Comparison of ENCODE assay signal across 18 cellular contexts in the genomic region with DNA sequence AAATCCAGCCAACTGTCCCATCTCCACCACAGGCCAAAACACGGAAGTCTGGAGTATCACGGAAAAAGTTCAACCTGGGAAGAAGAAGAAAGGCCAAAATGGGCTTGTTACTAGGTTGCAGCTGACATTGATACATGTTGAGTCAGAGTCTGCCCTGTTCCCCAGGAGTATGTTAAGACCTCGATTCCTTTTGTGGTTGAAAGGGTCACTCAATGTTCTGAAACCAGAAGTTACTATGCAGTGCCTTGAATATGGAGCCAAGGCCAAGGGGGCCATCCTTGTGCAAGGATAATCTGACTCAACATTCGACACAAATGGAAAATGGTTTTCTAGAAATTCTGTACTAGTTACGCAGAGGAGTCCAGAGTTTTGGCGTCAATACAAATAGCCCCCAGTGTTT.
A peak's percentile ranks its signal among the peaks of the same experiment; 100 is the strongest.
DNase-seq lines count a peak whose midpoint lies in the region; TF ChIP-seq lines count a peak whose summit lies in the region.
"Had no signal": no experiment of that assay in that cellular context is flagged by ENCODE, and none has a peak within 500 bp of the region (broad histone marks: within the 10 kb centered on the region; RNA-seq: fewer than 3 reads in every experiment).

No MANE protein-coding gene starts in this region.

- H3K9me3 ChIP-seq in fibroblast of lung (ENCODE audit: control insufficient read depth, insufficient read depth, low read depth, low read length) (no peaks in the 10 kb centered on the region), spleen (no peaks in the 10 kb centered on the region)
- H3K9me3 ChIP-seq: A549, HAP-1, Peyer's patch had no signal

- H3K4me2 ChIP-seq in fibroblast of lung (ENCODE audit: extremely low read depth, insufficient read depth, low read length), result no peak overlapping the region
- H3K4me2 ChIP-seq: A549 had no signal

- no peak overlapping the region for H2AFZ ChIP-seq in fibroblast of lung (ENCODE audit: low read length)

- H3K4me1 ChIP-seq in fibroblast of lung (ENCODE audit: control insufficient read depth, extremely low read depth, insufficient read depth, low read length), result no peaks in the 10 kb centered on the region
- H3K4me1 ChIP-seq in spleen, result peaks cover 5 to 42% (median 25%) of the 10 kb centered on the region in 6 donors
- H3K4me1 ChIP-seq: A549 had no signal

- no peak overlapping the region for H3K4me3 ChIP-seq in fibroblast of lung (replicated peaks in 1 of 4; ENCODE audit: control extremely low read depth in 1 of 4, insufficient read depth in 1 of 4, low read depth in 3 of 4, low read length in 4 of 4)
- no peak overlapping the region for H3K4me3 ChIP-seq in spleen
- H3K4me3 ChIP-seq: A549, GM12878, HAP-1, Peyer's patch had no signal

- intact Hi-C loops in spleen (cut with DNase I; ENCODE audit: low total_unique reads), result loop anchor here (2.0 kb wide), 1 partner anchor 283 kb away; no protein-coding TSS in a partner anchor

- no peaks in the 10 kb centered on the region for H3K79me2 ChIP-seq in fibroblast of lung (ENCODE audit: control insufficient read depth, insufficient read depth, low read length)

- H3K27ac ChIP-seq in fibroblast of lung (ENCODE audit: insufficient read depth, low read length) (no peak overlapping the region), spleen (no peak overlapping the region)
- H3K27ac ChIP-seq: A549, Peyer's patch had no signal

- no peak for TF ChIP-seq CTCF in fibroblast of lung (conservative IDR thresholded peaks at IDR 0.05 in 1 of 2, IDR thresholded peaks at IDR 0.05 in 1 of 2; ENCODE audit: low read depth in 1 of 2, low read length in 2 of 2)
- no peak for TF ChIP-seq CTCF in spleen (IDR thresholded peaks at IDR 0.05 in 8 of 11, conservative IDR thresholded peaks at IDR 0.05 in 3 of 11)

- H3K27me3 ChIP-seq in fibroblast of lung (ENCODE audit: control insufficient read depth, insufficient read depth, low read length) (peaks cover 2% of the 10 kb centered on the region), spleen (replicated peaks in 1 of 7) (no peaks in the 10 kb centered on the region)
- H3K27me3 ChIP-seq: Peyer's patch had no signal

- DNase-seq in HCEC 1CT (peak; percentile 45), RPMI7951 (ENCODE audit: low read depth) (peak; percentile 86), fibroblast of lung (ENCODE audit: low read depth in 2 of 2) (peak; percentile 49 to 59), renal cortical epithelial cell (ENCODE audit: low read depth) (peak; percentile 61), spleen (no peak), superior temporal gyrus (ENCODE audit: extremely low spot score) (no peak), putamen (ENCODE audit: low spot score) (no peak)
- DNase-seq in stimulated activated CD4-positive, alpha-beta T cell treated with anti-CD3 and anti-CD28 coated beads, Interleukin-1b, Interleukin-23, amount 100 ng/mL, for 48 hours, result no peak
- DNase-seq: COR-L47, NCI-H1417 treated with DMSO at 0.1 percent for 48 hours, NCI-H2029, NCI-H2171 treated with DMSO at 0.1 percent for 48 hours, NCI-H510A treated with DMSO at 0.1 percent for 48 hours, Peyer's patch, SHP77 had no signal

- no peaks in the 10 kb centered on the region for H4K20me1 ChIP-seq in fibroblast of lung (ENCODE audit: control insufficient read depth, extremely low read depth, insufficient read depth, low read length)

- WGBS in spleen, 5 donors, result 71 to 81% (median 76%) methylated on average over 6 of the region's 6 CpGs

- H3K36me3 ChIP-seq in fibroblast of lung (ENCODE audit: control insufficient read depth, insufficient read depth, low read length) (no peaks in the 10 kb centered on the region), spleen (peaks cover 0 to 47% (median 0%) of the 10 kb centered on the region in 6 donors)
- H3K36me3 ChIP-seq: HAP-1, Peyer's patch had no signal

- no peak overlapping the region for H3K9ac ChIP-seq in fibroblast of lung (ENCODE audit: insufficient read depth, low read length)

- TF ChIP-seq POLR2A in spleen (IDR thresholded peaks at IDR 0.05), result no peak

Comparison
In these comparisons a context has a peak if more than half of its experiments do, and no peak if none do; other contexts are left out.
1. DNase-seq: peak in HCEC 1CT (single experiment), RPMI7951 (single experiment), fibroblast of lung (2 of 2) and renal cortical epithelial cell (single experiment); none in stimulated activated CD4-positive, alpha-beta T cell treated with anti-CD3 and anti-CD28 coated beads, Interleukin-1b, Interleukin-23, amount 100 ng/mL, for 48 hours (single experiment), spleen (single experiment), superior temporal gyrus (single experiment) and putamen (single experiment).